Comparison of ENCODE assay signal across 18 cellular contexts in genomic region chr15:99477745-99478525, GRCh38.
A peak's percentile ranks its signal among the peaks of the same experiment; 100 is the strongest.
DNase-seq lines count a peak whose midpoint lies in the region; ATAC-seq and TF ChIP-seq lines count a peak whose summit lies in the region.
"Had no signal": no experiment of that assay in that cellular context is flagged by ENCODE, and none has a peak within 500 bp of the region (broad histone marks: within the 10 kb centered on the region; RNA-seq: fewer than 3 reads in every experiment).

No MANE protein-coding gene starts in this region.

- H3K9ac ChIP-seq in OCI-LY1 (ENCODE audit: low read length), result no peak overlapping the region; the same call in 1 of the 2 replicates
- H3K9ac ChIP-seq: KMS-11 had no signal

- DNase-seq in left ventricle myocardium superior, result peak; percentile 59
- no peak for DNase-seq in cardiac septum (ENCODE audit: low spot score)
- peak; percentile 46 for DNase-seq in islet precursor cell
- no peak for DNase-seq in uterus
- DNase-seq in GM19240 (ENCODE audit: insufficient read length, low spot score), result no peak
- no peak for DNase-seq in NCI-H2107 (lab: John Stamatoyannopoulos, UW)
- DNase-seq in NCI-H187 (lab: John Stamatoyannopoulos, UW), result no peak
- DNase-seq: activated CD4-positive, alpha-beta T cell treated with anti-CD3 and anti-CD28 coated beads, Interleukin-2, amount 50 U/mL, for 1 hour; activated effector memory CD4-positive, alpha-beta T cell treated with anti-CD3 and anti-CD28 coated beads, Interleukin-2, amount 50 U/mL, for 16 hours; brain microvascular endothelial cell; effector CD4-positive, alpha-beta T cell; HCEC 1CT; mammary epithelial cell; NCI-H1930; SHP77 treated with DMSO at 0.1 percent for 48 hours; stimulated activated naive CD8-positive, alpha-beta T cell treated with anti-CD3 and anti-CD28 coated beads, Interleukin-15, amount 100 ng/mL, for 72 hours had no signal

- TF ChIP-seq CTCF in OCI-LY1 (IDR thresholded peaks at IDR 0.05; ENCODE audit: low read length) (no peak), uterus (IDR thresholded peaks at IDR 0.05) (no peak)

- no peaks in the 10 kb centered on the region for H3F3A ChIP-seq in OCI-LY1 (ENCODE audit: insufficient read depth, low read length)

- H4K20me1 ChIP-seq in OCI-LY1 (ENCODE audit: insufficient read depth, low read length), result no peaks in the 10 kb centered on the region

- TF ChIP-seq POLR2A in uterus (IDR thresholded peaks at IDR 0.05), result no peak

- H3K27me3 ChIP-seq in OCI-LY1 (ENCODE audit: insufficient read depth, low read length) (no peaks in the 10 kb centered on the region; the same call in 1 of the 2 replicates), uterus (no peaks in the 10 kb centered on the region)
- H3K27me3 ChIP-seq: brain microvascular endothelial cell had no signal

- peak overlapping the region; percentile 36 for H3K27ac ChIP-seq in OCI-LY1 (ENCODE audit: low read depth, low read length, poor library complexity, severe bottlenecking)
- H3K27ac ChIP-seq in uterus, result peak overlapping the region; percentile 62 to 73
- H3K27ac ChIP-seq: KMS-11 had no signal

- H3K9me2 ChIP-seq in OCI-LY1 (ENCODE audit: low read depth, low read length), result no peaks in the 10 kb centered on the region

- ATAC-seq in left ventricle myocardium superior, result no peak
- ATAC-seq: stimulated activated naive CD8-positive, alpha-beta T cell treated with anti-CD3 and anti-CD28 coated beads, Interleukin-15, amount 100 ng/mL, for 72 hours had no signal

- intact Hi-C loops in left ventricle myocardium superior (cut with micrococcal nuclease) (loop anchor here (10.0 kb wide), 1 partner anchor 97 kb away; no protein-coding TSS in a partner anchor), cardiac septum (cut with DNase I) (no loop called here), uterus (cut with DNase I; ENCODE audit: low total_unique reads) (no loop called here)

- H3K4me3 ChIP-seq in OCI-LY1 (ENCODE audit: low read depth, low read length, poor library complexity, severe bottlenecking), result no peak overlapping the region
- no peak overlapping the region for H3K4me3 ChIP-seq in uterus

- H3K36me3 ChIP-seq in OCI-LY1 (ENCODE audit: insufficient read depth, low read length) (no peaks in the 10 kb centered on the region), uterus (no peaks in the 10 kb centered on the region)
- H3K36me3 ChIP-seq: brain microvascular endothelial cell had no signal

- no peaks in the 10 kb centered on the region for H3K79me2 ChIP-seq in OCI-LY1 (ENCODE audit: insufficient read depth, low read length)

- no peak overlapping the region for H2AFZ ChIP-seq in OCI-LY1 (ENCODE audit: low read length)

- H3K9me3 ChIP-seq in OCI-LY1 (ENCODE audit: low read length) (no peaks in the 10 kb centered on the region), uterus (no peaks in the 10 kb centered on the region)

- H3K4me2 ChIP-seq in OCI-LY1 (ENCODE audit: low read length), result peak overlapping the region; percentile 8; the same call in 1 of the 2 replicates
- H3K4me2 ChIP-seq: KMS-11 had no signal

- peaks cover 46% of the 10 kb centered on the region for H3K4me1 ChIP-seq in OCI-LY1 (ENCODE audit: insufficient read depth, low read length, severe bottlenecking)
- H3K4me1 ChIP-seq in uterus, result no peaks in the 10 kb centered on the region

Comparison
In these comparisons a context has a peak if more than half of its experiments do, and no peak if none do; other contexts are left out.
1. DNase-seq: peak in left ventricle myocardium superior (single experiment) and islet precursor cell (single experiment); none in cardiac septum (single experiment), uterus (0 of 2), GM19240 (single experiment), NCI-H2107 (single experiment) and NCI-H187 (0 of 2).